In genomic region chr3:42771271-42771670, GRCh38 we compare ENCODE assay signal across 22 cellular contexts. TPM values are rescaled to one million over a fixed set of nuclear protein-coding genes. Genes with fewer than 3 reads are reported as not detected.
"Had no signal": no experiment of that assay in that cellular context is flagged by ENCODE, and none has a peak within 500 bp of the region (broad histone marks: within the 10 kb centered on the region; RNA-seq: fewer than 3 reads in every experiment).

No MANE protein-coding gene starts in this region.

- H3K27ac ChIP-seq: esophagus muscularis mucosa, heart right ventricle, tibial artery, VCaP had no signal

- H3K9me3 ChIP-seq: esophagus muscularis mucosa, heart right ventricle, mucosa of descending colon, tibial artery had no signal

- H3K36me3 Mint-ChIP-seq: naive thymus-derived CD4-positive, alpha-beta T cell had no signal

- ATAC-seq: heart right ventricle; left ventricle myocardium superior; mucosa of descending colon; naive thymus-derived CD4-positive, alpha-beta T cell had no signal

- FAIRE-seq: astrocyte, urothelium cell line had no signal

- H3K27me3 ChIP-seq: esophagus muscularis mucosa, heart right ventricle, tibial artery had no signal

- DNase-seq: activated CD4-positive, alpha-beta T cell treated with anti-CD3 and anti-CD28 coated beads, Interleukin-2, amount 50 U/mL, for 48 hours; activated naive CD4-positive, alpha-beta T cell treated with Interleukin-2 at 50 U/mL for 16 hours; activated T-cell treated with anti-CD3 and anti-CD28 coated beads for 4 hours; effector CD4-positive, alpha-beta T cell; heart right ventricle; left ventricle myocardium superior; mesenchymal stem cell; mucosa of descending colon; naive thymus-derived CD4-positive, alpha-beta T cell; occipital lobe; stimulated activated CD4-positive, alpha-beta T cell treated with anti-CD3 and anti-CD28 coated beads, Interleukin-12 subunit alpha, Interleukin-12 subunit beta, amount 100 ng/mL, for 4 hours; stimulated activated CD4-positive, alpha-beta T cell treated with anti-CD3 and anti-CD28 coated beads, Interleukin-1b, Interleukin-23, amount 100 ng/mL, for 48 hours; stimulated activated CD8-positive, alpha-beta memory T cell treated with anti-CD3 and anti-CD28 coated beads, Interleukin-4, amount 100 ng/mL, for 48 hours; stimulated activated naive CD4-positive, alpha-beta T cell; substantia nigra; T-helper 2 cell; tibial artery had no signal

- H3K36me3 ChIP-seq: esophagus muscularis mucosa, tibial artery had no signal

- H3K4me3 ChIP-seq: esophagus muscularis mucosa, heart right ventricle, mucosa of descending colon, tibial artery had no signal

RNA-seq across cellular contexts. Expression of gene CCDC13, which starts 1.8 kb away (rescaled TPM):
- polyA plus RNA-seq: naive thymus-derived CD4-positive, alpha-beta T cell had no signal

RNA-seq across cellular contexts. Expression of gene ACKR2, which starts 38.0 kb away (rescaled TPM):
- total RNA-seq: cerebellum had no signal
- polyA plus RNA-seq: naive thymus-derived CD4-positive, alpha-beta T cell had no signal
